ENCODE assay signal across 27 cellular contexts in genomic region chr6:40887079-40887822, GRCh38.
DNase-seq lines count a peak whose midpoint lies in the region; ATAC-seq, FAIRE-seq and TF ChIP-seq lines count a peak whose summit lies in the region.
"Had no signal": no experiment of that assay in that cellular context is flagged by ENCODE, and none has a peak within 500 bp of the region (broad histone marks: within the 10 kb centered on the region; RNA-seq: fewer than 3 reads in every experiment).

No MANE protein-coding gene starts in this region.

- H3K27ac ChIP-seq in H9 (ENCODE audit: insufficient read length, low read depth, low read length) (no peak overlapping the region), liver (ENCODE audit: low read depth in 1 of 2, low read length in 2 of 2) (no peak overlapping the region), pancreas (no peak overlapping the region)
- H3K27ac ChIP-seq: BLaER1 treated with 17β-estradiol and CSF1 and Interleukin-3, amounts not matched to agents 10 nM and 100 nM had no signal

- no peaks in the 10 kb centered on the region for H3K79me1 ChIP-seq in H9 (ENCODE audit: insufficient read depth, low read depth, low read length, poor library complexity, severe bottlenecking)

- no peak overlapping the region for H3K18ac ChIP-seq in H9 (ENCODE audit: insufficient read length, low read depth, low read length)

- no peaks in the 10 kb centered on the region for H3K79me2 ChIP-seq in H9 (ENCODE audit: insufficient read depth, low read length)

- H3K56ac ChIP-seq in H9 (ENCODE audit: insufficient read length, low read depth, low read length): no peak overlapping the region

- H3K27me3 Mint-ChIP-seq in H9 (ENCODE audit: low read depth) (peaks cover 7% of the 10 kb centered on the region), brain (peaks cover 6% of the 10 kb centered on the region)

- no peak overlapping the region for H3K4me2 ChIP-seq in H9 (ENCODE audit: insufficient read depth, insufficient read length, low read length)
- H3K4me2 ChIP-seq: BLaER1 treated with 17β-estradiol and CSF1 and Interleukin-3, amounts not matched to agents 10 nM and 100 nM had no signal

- no peak overlapping the region for H4K5ac ChIP-seq in H9 (ENCODE audit: insufficient read length, low read depth, low read length)

- TF ChIP-seq RAD21 in liver (IDR thresholded peaks at IDR 0.05): no peak

- ATAC-seq in HG02571 (IDR thresholded peaks at IDR 0.05; ENCODE audit: unreplicated experiment): no peak
- no peak for ATAC-seq in pancreas
- ATAC-seq: CD8-positive, alpha-beta T cell had no signal

- H3K4me3 Mint-ChIP-seq in H9 (no peak overlapping the region), brain (no peak overlapping the region)
- H3K4me3 Mint-ChIP-seq: CD8-positive, alpha-beta T cell; HFFc6 had no signal

- no peaks in the 10 kb centered on the region for H3K9me3 Mint-ChIP-seq in H9
- H3K9me3 Mint-ChIP-seq in brain: peaks cover 0 to 4% (median 0%) of the 10 kb centered on the region in 5 experiments
- H3K9me3 Mint-ChIP-seq: CD8-positive, alpha-beta T cell; HFFc6 had no signal

- H3K23ac ChIP-seq in H9 (ENCODE audit: insufficient read length, low read depth, low read length): no peak overlapping the region

- FAIRE-seq in frontal cortex (lab: Jason Lieb, UNC) (no peak), pancreas (lab: Jason Lieb, UNC) (no peak)
- FAIRE-seq: A204.1, GM12892, GM19239, H54 had no signal

- H3K14ac ChIP-seq in H9 (ENCODE audit: insufficient read depth, low read length): no peak overlapping the region; the same call in 1 of the 2 replicates

- no peak overlapping the region for H4K91ac ChIP-seq in H9 (ENCODE audit: insufficient read length, low read depth, low read length)

- no peaks in the 10 kb centered on the region for H3K23me2 ChIP-seq in H9 (ENCODE audit: insufficient read length, low read depth, low read length, poor library complexity, severe bottlenecking)

- H2BK5ac ChIP-seq in H9 (ENCODE audit: insufficient read length, low read length): no peak overlapping the region

- no peaks in the 10 kb centered on the region for H4K20me1 ChIP-seq in H9 (ENCODE audit: control insufficient read depth, insufficient read depth, insufficient read length)
- H4K20me1 ChIP-seq: BLaER1 treated with 17β-estradiol and CSF1 and Interleukin-3, amounts not matched to agents 10 nM and 100 nM had no signal

- DNase-seq in Ammon's horn (ENCODE audit: low spot score) (peak; percentile 11), H9 (no peak), frontal cortex (ENCODE audit: low spot score in 2 of 2) (no peak), G401 (ENCODE audit: low spot score) (no peak), pancreas (no peak)
- DNase-seq: Caco-2; CD8-positive, alpha-beta T cell; DMS79 treated with DMSO at 0.1 percent for 48 hours; HFFc6; Karpas-422; NCI-H1092; NCI-H1436; NCI-H187; NCI-H2081 treated with DMSO at 0.1 percent for 48 hours; NCI-H2171; NCI-H226; NCI-H510A; RPMI8226; SHP77 had no signal

- H3T11ph ChIP-seq in H9 (ENCODE audit: low read length): no peak overlapping the region

- no peaks in the 10 kb centered on the region for H3K9me3 ChIP-seq in H9 (ENCODE audit: control insufficient read depth, low read depth, low read length)
- H3K9me3 ChIP-seq in liver (ENCODE audit: control insufficient read depth in 4 of 4, low read length in 3 of 4): no peaks in the 10 kb centered on the region
- H3K9me3 ChIP-seq in pancreas: no peaks in the 10 kb centered on the region
- H3K9me3 ChIP-seq: BLaER1 treated with 17β-estradiol and CSF1 and Interleukin-3, amounts not matched to agents 10 nM and 100 nM; Caco-2 had no signal

- H3K9ac ChIP-seq in H9 (ENCODE audit: extremely low read depth, insufficient read length, low read length) (no peak overlapping the region), liver (ENCODE audit: low read depth in 1 of 2, low read length in 2 of 2) (no peak overlapping the region)
- H3K9ac ChIP-seq: BLaER1 treated with 17β-estradiol and CSF1 and Interleukin-3, amounts not matched to agents 10 nM and 100 nM had no signal

- H2BK15ac ChIP-seq in H9 (ENCODE audit: low read depth, low read length): no peak overlapping the region

- no peaks in the 10 kb centered on the region for H3K27me3 ChIP-seq in H9 (ENCODE audit: insufficient read depth, low read length)
- H3K27me3 ChIP-seq in liver (ENCODE audit: control insufficient read depth in 4 of 4, insufficient read depth in 4 of 4, low read length in 3 of 4): no peaks in the 10 kb centered on the region
- H3K27me3 ChIP-seq in pancreas: no peaks in the 10 kb centered on the region
- H3K27me3 ChIP-seq: BLaER1 treated with 17β-estradiol and CSF1 and Interleukin-3, amounts not matched to agents 10 nM and 100 nM had no signal

- H3K36me3 ChIP-seq in liver (ENCODE audit: control insufficient read depth in 4 of 4, insufficient read depth in 3 of 4, low read depth in 1 of 4, low read length in 3 of 4): no peaks in the 10 kb centered on the region
- no peaks in the 10 kb centered on the region for H3K36me3 ChIP-seq in pancreas
- H3K36me3 ChIP-seq: BLaER1 treated with 17β-estradiol and CSF1 and Interleukin-3, amounts not matched to agents 10 nM and 100 nM had no signal

- peaks cover 0 to 8% of the 10 kb centered on the region in 2 experiments; a peak in 2 of 4 replicates for H3K4me1 Mint-ChIP-seq in H9
- H3K4me1 Mint-ChIP-seq in brain: peaks cover 44% of the 10 kb centered on the region

- no peak overlapping the region for H4K8ac ChIP-seq in H9 (replicated peaks; ENCODE audit: insufficient read length, low read depth, low read length)

- no peak overlapping the region for H3K4ac ChIP-seq in H9 (ENCODE audit: low read depth, low read length)

- H3K4me1 ChIP-seq in H9 (ENCODE audit: insufficient read depth, low read length) (no peaks in the 10 kb centered on the region), liver (ENCODE audit: control insufficient read depth in 4 of 4, insufficient read depth in 4 of 4, low read length in 3 of 4) (peaks cover 0 to 10% (median 4%) of the 10 kb centered on the region in 4 donors), pancreas (peaks cover 0 to under 1% (median under 1%) of the 10 kb centered on the region in 3 donors)

- intact Hi-C loops in pancreas (cut with DNase I): no loop called here

- no peak overlapping the region for H2AK5ac ChIP-seq in H9 (ENCODE audit: insufficient read length, low read length)

- H3K27ac Mint-ChIP-seq in H9 (no peak overlapping the region), brain (peak overlapping the region in 3 of 5 experiments; percentile 5 to 93 (median 86))
- H3K27ac Mint-ChIP-seq: CD8-positive, alpha-beta T cell; HFFc6 had no signal

- TF ChIP-seq CTCF in H9 (conservative IDR thresholded peaks at IDR 0.05): peak; percentile 24; the same call in 1 of the 3 replicates
- no peak for TF ChIP-seq CTCF in brain (conservative IDR thresholded peaks at IDR 0.05)
- TF ChIP-seq CTCF in liver (IDR thresholded peaks at IDR 0.05; ENCODE audit: low read depth, low read length, missing input control): peak; percentile 1
- TF ChIP-seq CTCF in pancreas (IDR thresholded peaks at IDR 0.05): no peak

- no peak overlapping the region for H2BK120ac ChIP-seq in H9 (ENCODE audit: low read depth, low read length, poor library complexity, severe bottlenecking)

- no CpG with 5 or more reads among the region's 8 CpGs for WGBS in H9 (ENCODE audit: extremely low coverage, insufficient read length, low lambda C conversion rate)
- WGBS in liver: 84% methylated on average over 8 of the region's 8 CpGs
- 84 to 91% methylated on average over 8 of the region's 8 CpGs for WGBS in pancreas, 2 donors

- H2AFZ ChIP-seq in H9 (ENCODE audit: low read length): no peak overlapping the region

- H3K36me3 Mint-ChIP-seq in H9 (ENCODE audit: insufficient read depth in 1 of 3, low read depth in 3 of 3) (no peaks in the 10 kb centered on the region), brain (no peaks in the 10 kb centered on the region)
- H3K36me3 Mint-ChIP-seq: CD8-positive, alpha-beta T cell had no signal

- in situ Hi-C loops in G401 (cut with HindIII; ENCODE audit: low sequenced_read_pairs): no loop called here

- H3K4me3 ChIP-seq in liver (ENCODE audit: low read depth in 1 of 3, low read length in 3 of 3) (no peak overlapping the region), pancreas (no peak overlapping the region)
- H3K4me3 ChIP-seq: BLaER1 treated with 17β-estradiol and CSF1 and Interleukin-3, amounts not matched to agents 10 nM and 100 nM had no signal

- H2BK12ac ChIP-seq in H9 (ENCODE audit: insufficient read length, low read depth, low read length): no peak overlapping the region

- no peak overlapping the region for H2BK20ac ChIP-seq in H9 (ENCODE audit: low read depth, low read length, poor library complexity, severe bottlenecking)

TF ChIP-seq in liver, 16 proteins besides CTCF, POLR2A, EP300 and RAD21 (continues in another document):
- no peak for TF ChIP-seq REST (IDR thresholded peaks at IDR 0.05)
- TF ChIP-seq FOXA1 (IDR thresholded peaks at IDR 0.05): no peak
- no peak for TF ChIP-seq YY1 (IDR thresholded peaks at IDR 0.05)
- TF ChIP-seq RXRA (IDR thresholded peaks at IDR 0.05): no peak
- TF ChIP-seq ATF3 (IDR thresholded peaks at IDR 0.05): no peak
- TF ChIP-seq SP1 (IDR thresholded peaks at IDR 0.05): no peak

Comparison
In these comparisons a context has a peak if more than half of its experiments do, and no peak if none do; other contexts are left out.
1. H3K27ac Mint-ChIP-seq: peak in brain (3 of 5); none in H9 (0 of 3).
2. CTCF ChIP-seq: peak in H9 (single experiment) and liver (single experiment); none in brain (0 of 2) and pancreas (0 of 4).